27 cellular contexts compared by ENCODE assay signal in genomic region chr1:91133240-91133639, GRCh38.
"Had no signal": no experiment of that assay in that cellular context is flagged by ENCODE, and none has a peak within 500 bp of the region (broad histone marks: within the 10 kb centered on the region; RNA-seq: fewer than 3 reads in every experiment).

No MANE protein-coding gene starts in this region.

- H3K4me1 ChIP-seq: left lung, lower lobe of right lung, pancreas, prostate gland, spleen, testis, thyroid gland, upper lobe of right lung had no signal

- FAIRE-seq: keratinocyte, pancreas, urothelium cell line had no signal

- H3K27me3 ChIP-seq: pancreas, testis, thyroid gland, upper lobe of right lung had no signal

- ATAC-seq: left lung; lower lobe of right lung; naive thymus-derived CD8-positive, alpha-beta T cell; pancreas; right cardiac atrium; sciatic nerve; stimulated activated effector memory CD8-positive, alpha-beta T cell treated with anti-CD3 and anti-CD28 coated beads, Interleukin-12 subunit alpha, Interleukin-12 subunit beta, amount 100 ng/mL, for 72 hours; stimulated activated naive CD8-positive, alpha-beta T cell treated with anti-CD3 and anti-CD28 coated beads, Interleukin-15, amount 100 ng/mL, for 72 hours; upper lobe of right lung had no signal

- H3K9me3 ChIP-seq: left lung, lower lobe of right lung, pancreas, prostate gland, spleen, testis, thyroid gland, upper lobe of right lung had no signal

- H3K4me3 ChIP-seq: left lung, lower lobe of right lung, pancreas, prostate gland, skin epidermis, spleen, testis, thyroid gland, upper lobe of right lung had no signal

- H3K36me3 ChIP-seq: left lung, lower lobe of right lung, pancreas, prostate gland, spleen, thyroid gland, upper lobe of right lung had no signal

- DNase-seq: hippocampal formation; kidney glomerular epithelial cell; left cardiac atrium; left lung; lower lobe of right lung; mammary epithelial cell; mesenchymal stem cell; naive thymus-derived CD8-positive, alpha-beta T cell; nucleus accumbens; pancreas; posterior cingulate gyrus; retina; right cardiac atrium; spleen; stimulated activated CD4-positive, alpha-beta T cell treated with anti-CD3 and anti-CD28 coated beads, Interleukin-4, amount 100 ng/mL, for 24 hours; stimulated activated naive CD4-positive, alpha-beta T cell treated with Interleukin-2 at 50 U/mL for 16 hours; stimulated activated naive CD8-positive, alpha-beta T cell treated with anti-CD3 and anti-CD28 coated beads, Interleukin-15, amount 100 ng/mL, for 72 hours; testis; thyroid gland; trophoblast cell; upper lobe of right lung had no signal

- H3K27ac ChIP-seq: left lung, lower lobe of right lung, pancreas, prostate gland, skin epidermis, spleen, testis, thyroid gland, upper lobe of right lung had no signal
